In genomic region chr9:94817291-94818195, GRCh38 we compare ENCODE assay signal across 22 cellular contexts.
DNase-seq lines count a peak whose midpoint lies in the region; ATAC-seq, FAIRE-seq and TF ChIP-seq lines count a peak whose summit lies in the region.
"Had no signal": no experiment of that assay in that cellular context is flagged by ENCODE, and none has a peak within 500 bp of the region (broad histone marks: within the 10 kb centered on the region; RNA-seq: fewer than 3 reads in every experiment).

No MANE protein-coding gene starts in this region.

- ATAC-seq in A549 (peak in 1 of 2 experiments; percentile 29; a peak in 3 of 6 replicates), HCT116 (no peak)
- ATAC-seq in activated CD8-positive, alpha-beta T cell treated with anti-CD3 and anti-CD28 coated beads, Interleukin-2, amount 10 ng/mL, durations not matched to agents 7 days and 5 days, result no peak
- ATAC-seq: activated naive CD8-positive, alpha-beta T cell treated with anti-CD3 and anti-CD28 coated beads, Interleukin-2, amount 50 U/mL, for 24 hours had no signal

- H3K9me3 Mint-ChIP-seq in osteocyte (ENCODE audit: unreplicated experiment), result no peaks in the 10 kb centered on the region
- no peaks in the 10 kb centered on the region for H3K9me3 Mint-ChIP-seq in activated CD8-positive, alpha-beta T cell treated with anti-CD3 and anti-CD28 coated beads, Interleukin-2, amount 10 ng/mL, durations not matched to agents 7 days and 5 days (ENCODE audit: insufficient read depth)
- H3K9me3 Mint-ChIP-seq: activated naive CD8-positive, alpha-beta T cell treated with anti-CD3 and anti-CD28 coated beads, Interleukin-2, amount 50 U/mL, for 24 hours; nephron had no signal

- TF ChIP-seq POLR2A in A549 (IDR thresholded peaks at IDR 0.05; ENCODE audit: low read length) (no peak), HCT116 (IDR thresholded peaks at IDR 0.05; ENCODE audit: borderline replicate concordance, extremely low read depth, insufficient read depth, insufficient read length) (no peak)

- peaks cover 8% of the 10 kb centered on the region for H3K36me3 Mint-ChIP-seq in osteocyte (ENCODE audit: unreplicated experiment)
- H3K36me3 Mint-ChIP-seq in activated CD8-positive, alpha-beta T cell treated with anti-CD3 and anti-CD28 coated beads, Interleukin-2, amount 10 ng/mL, durations not matched to agents 7 days and 5 days (ENCODE audit: low read depth), result no peaks in the 10 kb centered on the region

- FAIRE-seq in A549 (lab: Jason Lieb, UNC) (no peak), bronchial epithelial cell (lab: Jason Lieb, UNC) (peak; percentile 32)
- FAIRE-seq: islet of Langerhans had no signal

- no TSS peak for BruUV-seq in HCT116 (replicated peaks; lab: Mats Ljungman, UMichigan)

- TF ChIP-seq RAD21 in A549 (conservative IDR thresholded peaks at IDR 0.05 in 1 of 2, IDR thresholded peaks at IDR 0.05 in 1 of 2), result no peak
- TF ChIP-seq RAD21 in HCT116 (IDR thresholded peaks at IDR 0.05; ENCODE audit: low read depth), result no peak

- H3K27ac Mint-ChIP-seq in osteocyte (ENCODE audit: unreplicated experiment), result peak overlapping the region; percentile 63
- H3K27ac Mint-ChIP-seq in activated CD8-positive, alpha-beta T cell treated with anti-CD3 and anti-CD28 coated beads, Interleukin-2, amount 10 ng/mL, durations not matched to agents 7 days and 5 days, result no peak overlapping the region
- H3K27ac Mint-ChIP-seq: activated naive CD8-positive, alpha-beta T cell treated with anti-CD3 and anti-CD28 coated beads, Interleukin-2, amount 50 U/mL, for 24 hours had no signal

- no peaks in the 10 kb centered on the region for H3K9me2 ChIP-seq in HCT116 (ENCODE audit: insufficient read depth)

- CTCF ChIA-PET in A549 (lab: Yijun Ruan, JAX) (interaction anchor here (1.1 to 1.4 kb wide), 2 partner anchors 12 to 49 kb away, joined by 3 read pairs; no protein-coding TSS in a partner anchor), HCT116 (lab: Charles Lee) (no interaction called here)
- CTCF ChIA-PET in activated CD8-positive, alpha-beta T cell treated with anti-CD3 and anti-CD28 coated beads, Interleukin-2, amount 10 ng/mL, durations not matched to agents 7 days and 5 days (lab: Charles Lee), result no interaction called here

- 75% methylated on average over 7 of the region's 7 CpGs for WGBS in A549 (ENCODE audit: missing lambda C conversion rate)

- H3K4me3 ChIP-seq in A549, result no peak overlapping the region
- H3K4me3 ChIP-seq in HCT116 (replicated peaks in 1 of 2; ENCODE audit: low read depth in 1 of 2, low read length in 2 of 2), result no peak overlapping the region
- no peak overlapping the region for H3K4me3 ChIP-seq in bronchial epithelial cell (ENCODE audit: low read depth, low read length)
- H3K4me3 ChIP-seq: cardiac muscle cell, HAP-1, SJCRH30, tibial nerve had no signal

- H3K4me1 ChIP-seq in A549, result peaks cover 50% of the 10 kb centered on the region
- H3K4me1 ChIP-seq in HCT116 (ENCODE audit: control insufficient read depth in 1 of 2, insufficient read depth in 2 of 2, low read length in 2 of 2), result peaks cover 10 to 24% of the 10 kb centered on the region in 2 experiments
- H3K4me1 ChIP-seq: HAP-1 had no signal

- H3K4me1 Mint-ChIP-seq in osteocyte (ENCODE audit: unreplicated experiment), result peaks cover 44% of the 10 kb centered on the region
- H3K4me1 Mint-ChIP-seq in activated CD8-positive, alpha-beta T cell treated with anti-CD3 and anti-CD28 coated beads, Interleukin-2, amount 10 ng/mL, durations not matched to agents 7 days and 5 days (ENCODE audit: low read depth), result peaks cover 15% of the 10 kb centered on the region

- POLR2A ChIA-PET in A549 (lab: Yijun Ruan, JAX), result no interaction called here
- POLR2A ChIA-PET in HCT116 (lab: Charles Lee), result no interaction called here
- POLR2A ChIA-PET in activated CD8-positive, alpha-beta T cell treated with anti-CD3 and anti-CD28 coated beads, Interleukin-2, amount 10 ng/mL, durations not matched to agents 7 days and 5 days (lab: Charles Lee), result no interaction called here

- H3K4me2 ChIP-seq in A549 (0 out of 3 replicates have a peak overlapping the region, but pooled peaks have one; percentile 7), HCT116 (ENCODE audit: low read length) (peak overlapping the region; percentile 20)

- TF ChIP-seq CTCF in A549 (IDR thresholded peaks at IDR 0.05) (no peak), HCT116 (IDR thresholded peaks at IDR 0.05 in 2 of 3, conservative IDR thresholded peaks at IDR 0.05 in 1 of 3; ENCODE audit: borderline replicate concordance in 1 of 3, insufficient read depth in 1 of 3, low read depth in 2 of 3, low read length in 2 of 3) (no peak), bronchial epithelial cell (IDR thresholded peaks at IDR 0.05; ENCODE audit: insufficient read depth, low read length, severe bottlenecking) (no peak), osteocyte (IDR thresholded peaks at IDR 0.05) (no peak)

- no peaks in the 10 kb centered on the region for H3K9me3 ChIP-seq in A549
- H3K9me3 ChIP-seq in HCT116 (ENCODE audit: control insufficient read depth in 1 of 2, insufficient read depth in 1 of 2, low read depth in 1 of 2, low read length in 2 of 2), result no peaks in the 10 kb centered on the region
- H3K9me3 ChIP-seq: HAP-1, SJCRH30, tibial nerve had no signal

- H3K27me3 ChIP-seq in HCT116 (ENCODE audit: insufficient read depth, low read length) (no peaks in the 10 kb centered on the region), bronchial epithelial cell (ENCODE audit: control insufficient read depth, insufficient read depth, low read length) (no peaks in the 10 kb centered on the region)
- H3K27me3 ChIP-seq: cardiac muscle cell, SJCRH30, tibial nerve had no signal

- H3K9ac ChIP-seq in HCT116 (ENCODE audit: low read length), result no peak overlapping the region

- H2AFZ ChIP-seq in HCT116 (ENCODE audit: low read depth, low read length, poor library complexity, severe bottlenecking), result no peak overlapping the region

- intact Hi-C loops in HCT116 (cut with micrococcal nuclease), result no loop called here

- RAD21 ChIA-PET in HCT116 (lab: Charles Lee; ENCODE audit: low non-redundant PET in 1 of 2, low total read pairs in 2 of 2, uncharacterized antibody in 2 of 2, unreplicated experiment in 2 of 2), result no interaction called here

- H3K27ac ChIP-seq in A549, result peak overlapping the region; percentile 51 to 73; a peak in 5 of 6 replicates
- peak overlapping the region; percentile 27; the same call in 1 of the 2 replicates for H3K27ac ChIP-seq in HCT116 (ENCODE audit: low read depth, low read length)
- H3K27ac ChIP-seq: cardiac muscle cell, HL-60, SJCRH30 had no signal

- TF ChIP-seq EP300 in A549 (IDR thresholded peaks at IDR 0.05), result no peak

- DNase-seq in A549 (ENCODE audit: low read depth in 1 of 2, low spot score in 1 of 2), result no peak
- DNase-seq in HCT116 (ENCODE audit: low read depth, low spot score), result no peak
- no peak for DNase-seq in bronchial epithelial cell (ENCODE audit: low read depth)
- no peak for DNase-seq in osteocyte (ENCODE audit: extremely low spot score, unreplicated experiment)
- DNase-seq in SKM-1 (lab: John Stamatoyannopoulos, UW; ENCODE audit: unreplicated experiment), result no peak
- no peak for DNase-seq in SW 1271 (lab: John Stamatoyannopoulos, UW)
- DNase-seq in ecto neural progenitor cell (ENCODE audit: low spot score), result no peak
- no peak for DNase-seq in activated CD8-positive, alpha-beta T cell treated with anti-CD3 and anti-CD28 coated beads, Interleukin-2, amount 10 ng/mL, durations not matched to agents 7 days and 5 days
- DNase-seq: activated CD4-positive, CD25-positive, alpha-beta regulatory T cell; activated naive CD8-positive, alpha-beta T cell treated with anti-CD3 and anti-CD28 coated beads, Interleukin-2, amount 50 U/mL, for 24 hours; effector CD4-positive, alpha-beta T cell; mesenchymal stem cell; MV-4-11; NCI-H1930 had no signal

- H3K27me3 Mint-ChIP-seq in osteocyte (ENCODE audit: unreplicated experiment), result no peaks in the 10 kb centered on the region
- H3K27me3 Mint-ChIP-seq in activated CD8-positive, alpha-beta T cell treated with anti-CD3 and anti-CD28 coated beads, Interleukin-2, amount 10 ng/mL, durations not matched to agents 7 days and 5 days (ENCODE audit: low read depth), result no peaks in the 10 kb centered on the region
- H3K27me3 Mint-ChIP-seq: activated naive CD8-positive, alpha-beta T cell treated with anti-CD3 and anti-CD28 coated beads, Interleukin-2, amount 50 U/mL, for 24 hours; progenitor cell of endocrine pancreas had no signal

- no peaks in the 10 kb centered on the region; a peak in 1 of 4 replicates for H3K36me3 ChIP-seq in HCT116 (ENCODE audit: control insufficient read depth in 1 of 2, insufficient read depth in 2 of 2, low read length in 2 of 2)
- no peaks in the 10 kb centered on the region for H3K36me3 ChIP-seq in bronchial epithelial cell (ENCODE audit: control insufficient read depth, insufficient read depth, low read length)
- H3K36me3 ChIP-seq: cardiac muscle cell, HAP-1, SJCRH30, tibial nerve had no signal

- H4K20me1 ChIP-seq in HCT116 (ENCODE audit: insufficient read depth), result no peaks in the 10 kb centered on the region

- no peak overlapping the region for H3K4me3 Mint-ChIP-seq in osteocyte (ENCODE audit: unreplicated experiment)
- H3K4me3 Mint-ChIP-seq in activated CD8-positive, alpha-beta T cell treated with anti-CD3 and anti-CD28 coated beads, Interleukin-2, amount 10 ng/mL, durations not matched to agents 7 days and 5 days, result no peak overlapping the region
- H3K4me3 Mint-ChIP-seq: activated naive CD8-positive, alpha-beta T cell treated with anti-CD3 and anti-CD28 coated beads, Interleukin-2, amount 50 U/mL, for 24 hours; nephron had no signal

- no peaks in the 10 kb centered on the region for H3K79me2 ChIP-seq in HCT116 (ENCODE audit: insufficient read depth, low read length)

TF ChIP-seq in A549, 52 proteins besides CTCF, POLR2A, EP300 and RAD21 (continues in another document):
- TF ChIP-seq EHMT2 (IDR thresholded peaks at IDR 0.05; ENCODE audit: low read depth) (no peak), ATOH8 (CRISPR knock-in tag; IDR thresholded peaks at IDR 0.05; ENCODE audit: low read depth) (no peak), ZSCAN20 (CRISPR knock-in tag; IDR thresholded peaks at IDR 0.05) (no peak)

TF ChIP-seq in HCT116, 20 proteins besides CTCF, POLR2A, EP300 and RAD21 (continues in another document):
- TF ChIP-seq MAX (IDR thresholded peaks at IDR 0.05) (no peak), CBX3 (IDR thresholded peaks at IDR 0.05; ENCODE audit: low read depth) (no peak), POLR2AphosphoS5 (IDR thresholded peaks at IDR 0.05; ENCODE audit: low read depth, low read length) (no peak)
